Comparison of ENCODE assay signal across 8 cellular contexts in genomic region chr2:85853499-85854165, GRCh38. TPM values are rescaled to one million over a fixed set of nuclear protein-coding genes. Genes with fewer than 3 reads are reported as not detected.
DNase-seq lines count a peak whose midpoint lies in the region; ATAC-seq and TF ChIP-seq lines count a peak whose summit lies in the region.

No MANE protein-coding gene starts in this region.

- H3K9me3 Mint-ChIP-seq in activated CD4-positive, alpha-beta T cell treated with anti-CD3 and anti-CD28 coated beads for 36 hours (ENCODE audit: low read depth) = peaks cover 8% of the 10 kb centered on the region
- peaks cover 10% of the 10 kb centered on the region for H3K9me3 Mint-ChIP-seq in activated CD4-positive, alpha-beta memory T cell treated with anti-CD3 and anti-CD28 coated beads, Interleukin-2, amount 10 ng/mL, durations not matched to agents 7 days and 5 days
- no peaks in the 10 kb centered on the region for H3K9me3 Mint-ChIP-seq in progenitor cell of endocrine pancreas (ENCODE audit: low read depth)

- 52 to 62% methylated on average over 10 of the region's 10 CpGs for WGBS in lower leg skin, 2 donors

- TF ChIP-seq POLR2A in lower leg skin (IDR thresholded peaks at IDR 0.05) = no peak

- H3K36me3 Mint-ChIP-seq in activated CD4-positive, alpha-beta T cell treated with anti-CD3 and anti-CD28 coated beads for 36 hours (ENCODE audit: low read depth) = peaks cover 10% of the 10 kb centered on the region
- peaks cover 78% of the 10 kb centered on the region for H3K36me3 Mint-ChIP-seq in activated CD4-positive, alpha-beta memory T cell treated with anti-CD3 and anti-CD28 coated beads, Interleukin-2, amount 10 ng/mL, durations not matched to agents 7 days and 5 days (ENCODE audit: low read depth)
- peaks cover 12% of the 10 kb centered on the region for H3K36me3 Mint-ChIP-seq in progenitor cell of endocrine pancreas (ENCODE audit: insufficient read depth)

- peak; percentile 63 for ATAC-seq in activated CD4-positive, alpha-beta T cell treated with anti-CD3 and anti-CD28 coated beads for 36 hours
- peak; percentile 56 for ATAC-seq in HG02981 (IDR thresholded peaks at IDR 0.05; ENCODE audit: unreplicated experiment)

- no peaks in the 10 kb centered on the region for H3K27me3 Mint-ChIP-seq in activated CD4-positive, alpha-beta T cell treated with anti-CD3 and anti-CD28 coated beads for 36 hours
- no peaks in the 10 kb centered on the region for H3K27me3 Mint-ChIP-seq in activated CD4-positive, alpha-beta memory T cell treated with anti-CD3 and anti-CD28 coated beads, Interleukin-2, amount 10 ng/mL, durations not matched to agents 7 days and 5 days
- no peaks in the 10 kb centered on the region for H3K27me3 Mint-ChIP-seq in progenitor cell of endocrine pancreas

- no peaks in the 10 kb centered on the region for H3K27me3 ChIP-seq in mononuclear cell (ENCODE audit: insufficient read depth, low read length)

- peak overlapping the region; percentile 71 for H3K4me3 Mint-ChIP-seq in activated CD4-positive, alpha-beta T cell treated with anti-CD3 and anti-CD28 coated beads for 36 hours
- peak overlapping the region; percentile 84 for H3K4me3 Mint-ChIP-seq in activated CD4-positive, alpha-beta memory T cell treated with anti-CD3 and anti-CD28 coated beads, Interleukin-2, amount 10 ng/mL, durations not matched to agents 7 days and 5 days
- H3K4me3 Mint-ChIP-seq in progenitor cell of endocrine pancreas (ENCODE audit: low read depth) = no peak overlapping the region

- H3K9me3 ChIP-seq in mononuclear cell (ENCODE audit: low read depth, low read length) = no peaks in the 10 kb centered on the region

- TF ChIP-seq CTCF in lower leg skin (IDR thresholded peaks at IDR 0.05) (no peak), progenitor cell of endocrine pancreas (IDR thresholded peaks at IDR 0.05; ENCODE audit: unreplicated experiment) (no peak)

- peaks cover 54% of the 10 kb centered on the region for H3K4me1 ChIP-seq in mononuclear cell (ENCODE audit: insufficient read depth, low read length)

- H3K4me3 ChIP-seq in mononuclear cell (ENCODE audit: low read length) = peak overlapping the region; percentile 8
- no peak overlapping the region for H3K4me3 ChIP-seq in lower leg skin (ENCODE audit: low read depth, poor library complexity, severe bottlenecking)

- CTCF ChIA-PET in activated CD4-positive, alpha-beta T cell treated with anti-CD3 and anti-CD28 coated beads for 36 hours (lab: Charles Lee) = interaction anchor here (0.7 to 2.0 kb wide), 7 partner anchors 11 to 36 kb away, joined by 3 to 6 read pairs (median 4); no protein-coding TSS in a partner anchor
- CTCF ChIA-PET in activated CD4-positive, alpha-beta memory T cell treated with anti-CD3 and anti-CD28 coated beads, Interleukin-2, amount 10 ng/mL, durations not matched to agents 7 days and 5 days (lab: Charles Lee) = interaction anchor here (1.1 to 6.4 kb wide), 7 partner anchors 22 to 227 kb away, joined by 3 to 42 read pairs (median 5); partner anchors contain the start of gene ST3GAL5

- H3K27ac Mint-ChIP-seq in activated CD4-positive, alpha-beta T cell treated with anti-CD3 and anti-CD28 coated beads for 36 hours = peak overlapping the region; percentile 99
- H3K27ac Mint-ChIP-seq in activated CD4-positive, alpha-beta memory T cell treated with anti-CD3 and anti-CD28 coated beads, Interleukin-2, amount 10 ng/mL, durations not matched to agents 7 days and 5 days = peak overlapping the region; percentile 100
- H3K27ac Mint-ChIP-seq in progenitor cell of endocrine pancreas = no peak overlapping the region

- POLR2A ChIA-PET in activated CD4-positive, alpha-beta T cell treated with anti-CD3 and anti-CD28 coated beads for 36 hours (lab: Charles Lee) = interaction anchor here (0.6 kb wide), 2 partner anchors 9 to 22 kb away, joined by 3 read pairs; no protein-coding TSS in a partner anchor
- POLR2A ChIA-PET in activated CD4-positive, alpha-beta memory T cell treated with anti-CD3 and anti-CD28 coated beads, Interleukin-2, amount 10 ng/mL, durations not matched to agents 7 days and 5 days (lab: Charles Lee) = interaction anchor here (0.8 to 5.6 kb wide), 21 partner anchors 10 to 315 kb away, joined by 3 to 70 read pairs (median 4); partner anchors contain the start of genes MAT2A, POLR1A, PTCD3 and ST3GAL5

- H3K4me1 Mint-ChIP-seq in activated CD4-positive, alpha-beta T cell treated with anti-CD3 and anti-CD28 coated beads for 36 hours = peaks cover 51% of the 10 kb centered on the region
- peaks cover 64% of the 10 kb centered on the region for H3K4me1 Mint-ChIP-seq in activated CD4-positive, alpha-beta memory T cell treated with anti-CD3 and anti-CD28 coated beads, Interleukin-2, amount 10 ng/mL, durations not matched to agents 7 days and 5 days
- H3K4me1 Mint-ChIP-seq in progenitor cell of endocrine pancreas (ENCODE audit: low read depth) = no peaks in the 10 kb centered on the region

- DNase-seq in activated CD4-positive, alpha-beta T cell treated with anti-CD3 and anti-CD28 coated beads for 36 hours = peak; percentile 23
- DNase-seq in activated CD4-positive, alpha-beta T cell treated with anti-CD3 and anti-CD28 coated beads for 48 hours = no peak
- DNase-seq in activated CD4-positive, alpha-beta memory T cell treated with anti-CD3 and anti-CD28 coated beads, Interleukin-2, amount 10 ng/mL, durations not matched to agents 7 days and 5 days = peak; percentile 59
- DNase-seq in OCI-M2 (lab: John Stamatoyannopoulos, UW; ENCODE audit: unreplicated experiment) (no peak), lower leg skin (ENCODE audit: low spot score in 2 of 2) (no peak), progenitor cell of endocrine pancreas (ENCODE audit: low spot score, unreplicated experiment) (no peak)

- intact Hi-C loops in activated CD4-positive, alpha-beta T cell treated with anti-CD3 and anti-CD28 coated beads for 36 hours (cut with DNase I, micrococcal nuclease) = loop anchor here (1.0 to 5.0 kb wide), 4 partner anchors 12 to 344 kb away; partner anchors contain the start of genes IMMT (in 1 of the 2), MRPL35 (in 1 of the 2) and ST3GAL5 (in 1 of the 2)
- intact Hi-C loops in lower leg skin (cut with DNase I; ENCODE audit: low total_unique reads) = no loop called here

RNA-seq across cellular contexts. Expression of gene ST3GAL5, which starts 35.2 kb away (rescaled TPM):
- total RNA-seq in activated CD4-positive, alpha-beta T cell treated with anti-CD3 and anti-CD28 coated beads for 36 hours = 1 to 10 TPM; 6.2 to 7.3 TPM
- 10 to 100 TPM; 58.3 to 67.1 TPM for total RNA-seq in activated CD4-positive, alpha-beta memory T cell treated with anti-CD3 and anti-CD28 coated beads, Interleukin-2, amount 10 ng/mL, durations not matched to agents 7 days and 5 days
- total RNA-seq in mononuclear cell (54.7 TPM), lower leg skin (1 to 10 TPM; 6.9 to 8.6 (median 8.1) TPM), progenitor cell of endocrine pancreas (27.3 and 32.5 TPM in 2 replicates)

Comparison
In these comparisons a context has a peak if more than half of its experiments do, and no peak if none do; other contexts are left out.
1. DNase-seq: peak in activated CD4-positive, alpha-beta T cell treated with anti-CD3 and anti-CD28 coated beads for 36 hours (single experiment) and activated CD4-positive, alpha-beta memory T cell treated with anti-CD3 and anti-CD28 coated beads, Interleukin-2, amount 10 ng/mL, durations not matched to agents 7 days and 5 days (single experiment); none in activated CD4-positive, alpha-beta T cell treated with anti-CD3 and anti-CD28 coated beads for 48 hours (single experiment), OCI-M2 (single experiment), lower leg skin (0 of 2) and progenitor cell of endocrine pancreas (single experiment).